10 cellular contexts compared by ENCODE assay signal in genomic region chr17:82214012-82214628, GRCh38. TPM values are rescaled to one million over a fixed set of nuclear protein-coding genes. Genes with fewer than 3 reads are reported as not detected.
A peak's percentile ranks its signal among the peaks of the same experiment; 100 is the strongest.
DNase-seq lines count a peak whose midpoint lies in the region; ATAC-seq, FAIRE-seq and TF ChIP-seq lines count a peak whose summit lies in the region.
"Had no signal": no experiment of that assay in that cellular context is flagged by ENCODE, and none has a peak within 500 bp of the region (broad histone marks: within the 10 kb centered on the region; RNA-seq: fewer than 3 reads in every experiment).

No MANE protein-coding gene starts in this region.

- TF ChIP-seq POLR2A in A549 (IDR thresholded peaks at IDR 0.05; ENCODE audit: low read length) (no peak), uterus (IDR thresholded peaks at IDR 0.05) (no peak), lower leg skin (IDR thresholded peaks at IDR 0.05) (no peak)

- peak overlapping the region in 7 of 8 donors; percentile 26 to 74 (median 53) for H3K4me3 Mint-ChIP-seq in CD4-positive, alpha-beta memory T cell
- peak overlapping the region; percentile 75 for H3K4me3 Mint-ChIP-seq in activated B cell treated with CpG ODN at 0.5 μM for 24 hours
- H3K4me3 Mint-ChIP-seq in mesothelial cell of epicardium: peak overlapping the region; percentile 60

- H3K4me3 ChIP-seq in A549 (no peak overlapping the region; the same call in 2 of the 3 replicates), uterus (no peak overlapping the region), lower leg skin (ENCODE audit: low read depth, poor library complexity, severe bottlenecking) (no peak overlapping the region)
- no peak overlapping the region for H3K4me3 ChIP-seq in CD4-positive, alpha-beta memory T cell (ENCODE audit: low read length in 2 of 2)

- no peaks in the 10 kb centered on the region for H3K9me3 Mint-ChIP-seq in CD4-positive, alpha-beta memory T cell
- H3K9me3 Mint-ChIP-seq in activated B cell treated with CpG ODN at 0.5 μM for 24 hours (no peaks in the 10 kb centered on the region), mesothelial cell of epicardium (no peaks in the 10 kb centered on the region)

- no peak for FAIRE-seq in A549 (lab: Jason Lieb, UNC)

- no peaks in the 10 kb centered on the region for H3K27me3 ChIP-seq in CD4-positive, alpha-beta memory T cell (ENCODE audit: insufficient read depth, low read length)
- no peaks in the 10 kb centered on the region for H3K27me3 ChIP-seq in uterus
- H3K27me3 ChIP-seq: left lung had no signal

- POLR2A ChIA-PET in A549 (lab: Yijun Ruan, JAX) (interaction anchor here (1.6 kb wide), 1 partner anchor 15 kb away, joined by 5 read pairs; the partner anchor contains the start of gene SLC16A3), activated B cell treated with CpG ODN at 0.5 μM for 24 hours (lab: Charles Lee) (interaction anchor here (0.5 to 8.1 kb wide), 8 partner anchors 8 to 382 kb away, joined by 3 to 60 read pairs (median 7); partner anchors contain the start of gene SLC16A3)
- POLR2A ChIA-PET in CD4-positive, alpha-beta memory T cell (lab: Charles Lee; ENCODE audit: partially characterized antibody): interaction anchor here (1.2 to 4.4 kb wide), 8 partner anchors 9 to 184 kb away, joined by 3 to 22 read pairs (median 6); partner anchors contain the start of gene SLC16A3

- H3K4me2 ChIP-seq in A549: peak overlapping the region; percentile 93

- TF ChIP-seq RAD21 in A549 (conservative IDR thresholded peaks at IDR 0.05 in 1 of 2, IDR thresholded peaks at IDR 0.05 in 1 of 2): no peak

- no peak for DNase-seq in A549 (ENCODE audit: low read depth in 1 of 2, low spot score in 1 of 2)
- no peak for DNase-seq in CD4-positive, alpha-beta memory T cell
- no peak for DNase-seq in activated B cell treated with CpG ODN at 0.5 μM for 24 hours
- no peak for DNase-seq in mesothelial cell of epicardium (ENCODE audit: low spot score in 2 of 2, unreplicated experiment in 2 of 2)
- no peak for DNase-seq in kidney tubule cell (ENCODE audit: low spot score)
- DNase-seq in uterus: no peak
- DNase-seq in lower leg skin (ENCODE audit: low spot score in 2 of 2): no peak
- DNase-seq: NCI-H1436 had no signal

- 92% methylated on average over 10 of the region's 11 CpGs for WGBS in A549 (ENCODE audit: missing lambda C conversion rate)
- WGBS in lower leg skin, 2 donors: 91 to 92% methylated on average over 9 to 10 of the region's 11 CpGs

- H3K27ac Mint-ChIP-seq in CD4-positive, alpha-beta memory T cell: peak overlapping the region; percentile 36 to 91 (median 81)
- H3K27ac Mint-ChIP-seq in activated B cell treated with CpG ODN at 0.5 μM for 24 hours (peak overlapping the region; percentile 63), mesothelial cell of epicardium (no peak overlapping the region)

- H3K36me3 ChIP-seq in CD4-positive, alpha-beta memory T cell (ENCODE audit: insufficient read depth, low read length): no peaks in the 10 kb centered on the region
- H3K36me3 ChIP-seq in uterus: no peaks in the 10 kb centered on the region
- H3K36me3 ChIP-seq: left lung had no signal

- no peaks in the 10 kb centered on the region for H3K27me3 Mint-ChIP-seq in CD4-positive, alpha-beta memory T cell
- H3K27me3 Mint-ChIP-seq in activated B cell treated with CpG ODN at 0.5 μM for 24 hours (no peaks in the 10 kb centered on the region), mesothelial cell of epicardium (ENCODE audit: low read depth) (no peaks in the 10 kb centered on the region)

- H3K36me3 Mint-ChIP-seq in CD4-positive, alpha-beta memory T cell: no peaks in the 10 kb centered on the region
- no peaks in the 10 kb centered on the region for H3K36me3 Mint-ChIP-seq in activated B cell treated with CpG ODN at 0.5 μM for 24 hours (ENCODE audit: low read depth)
- H3K36me3 Mint-ChIP-seq in mesothelial cell of epicardium: no peaks in the 10 kb centered on the region

- peaks cover 11 to 40% (median 28%) of the 10 kb centered on the region in 4 donors for H3K4me1 Mint-ChIP-seq in CD4-positive, alpha-beta memory T cell
- H3K4me1 Mint-ChIP-seq in activated B cell treated with CpG ODN at 0.5 μM for 24 hours (peaks cover 43% of the 10 kb centered on the region), mesothelial cell of epicardium (peaks cover 11% of the 10 kb centered on the region)

- H3K9me3 ChIP-seq in A549 (no peaks in the 10 kb centered on the region), uterus (no peaks in the 10 kb centered on the region)
- H3K9me3 ChIP-seq in CD4-positive, alpha-beta memory T cell (ENCODE audit: control insufficient read depth in 1 of 2, low read length in 2 of 2): no peaks in the 10 kb centered on the region
- H3K9me3 ChIP-seq: left lung had no signal

- peaks cover 63% of the 10 kb centered on the region for H3K4me1 ChIP-seq in A549
- H3K4me1 ChIP-seq in CD4-positive, alpha-beta memory T cell (ENCODE audit: insufficient read depth, low read length): peaks cover 49% of the 10 kb centered on the region
- H3K4me1 ChIP-seq in uterus: peaks cover 0 to 4% of the 10 kb centered on the region in 2 donors

- ATAC-seq in A549: no peak; a peak in 1 of 6 replicates
- ATAC-seq in activated B cell treated with CpG ODN at 0.5 μM for 24 hours (ENCODE audit: low read depth): no peak
- ATAC-seq in HG03159 (IDR thresholded peaks at IDR 0.05; ENCODE audit: unreplicated experiment): no peak

- TF ChIP-seq EP300 in A549 (IDR thresholded peaks at IDR 0.05): no peak

- TF ChIP-seq CTCF in A549 (IDR thresholded peaks at IDR 0.05): no peak
- TF ChIP-seq CTCF in activated B cell treated with CpG ODN at 0.5 μM for 24 hours (IDR thresholded peaks at IDR 0.05): no peak
- TF ChIP-seq CTCF in mesothelial cell of epicardium (IDR thresholded peaks at IDR 0.05; ENCODE audit: unreplicated experiment): no peak
- no peak for TF ChIP-seq CTCF in uterus (IDR thresholded peaks at IDR 0.05)
- TF ChIP-seq CTCF in lower leg skin (IDR thresholded peaks at IDR 0.05): no peak

- H3K27ac ChIP-seq in A549: peak overlapping the region; percentile 95 to 96
- H3K27ac ChIP-seq in CD4-positive, alpha-beta memory T cell (ENCODE audit: low read depth, low read length): no peak overlapping the region
- H3K27ac ChIP-seq in uterus: no peak overlapping the region

- CTCF ChIA-PET in A549 (lab: Yijun Ruan, JAX) (interaction anchor here (1.0 to 4.8 kb wide), 8 partner anchors 9 to 184 kb away, joined by 3 to 38 read pairs (median 5); partner anchors contain the start of gene SLC16A3), activated B cell treated with CpG ODN at 0.5 μM for 24 hours (lab: Charles Lee) (no interaction called here)
- CTCF ChIA-PET in CD4-positive, alpha-beta memory T cell (lab: Charles Lee; ENCODE audit: partially characterized antibody): interaction anchor here (1.9 to 3.0 kb wide), 2 partner anchors 8 to 22 kb away, joined by 8 to 10 read pairs; no protein-coding TSS in a partner anchor

- intact Hi-C loops in CD4-positive, alpha-beta memory T cell (cut with micrococcal nuclease): no loop called here
- intact Hi-C loops in activated B cell treated with CpG ODN at 0.5 μM for 24 hours (cut with micrococcal nuclease) (no loop called here), uterus (cut with DNase I; ENCODE audit: low total_unique reads) (no loop called here), lower leg skin (cut with DNase I; ENCODE audit: low total_unique reads) (no loop called here)

RNA-seq across cellular contexts. Expression of gene CCDC57, which starts 1.5 kb away (rescaled TPM):
- 16.6 and 18.5 TPM in 2 replicates for polyA plus RNA-seq in A549 (2011; rRNA removed)
- 24.3 and 29.0 TPM in 2 replicates for polyA plus RNA-seq in A549 (2012; cell fraction: cytosol; rRNA removed)
- 200 and 241 TPM in 2 replicates for polyA plus RNA-seq in A549 (2012; cell fraction: nucleus; rRNA removed)
- polyA plus RNA-seq in A549 (2017; fragmentation: RNase III; extraction: RNeasy Plus Mini Kit Qiagen cat#74134 plus additional on column Dnase treatment): 18.2 to 22.1 TPM (median 18.9 TPM) in 3 replicates
- 22.3 and 26.3 TPM in 2 replicates for polyA minus RNA-seq in A549 (2011; rRNA and poly(A)+ RNA removed)
- total RNA-seq in CD4-positive, alpha-beta memory T cell: 10 to 100 TPM; 80.5 to 88.7 TPM
- 10 to 100 TPM; 41.6 to 43.6 TPM for polyA plus RNA-seq in CD4-positive, alpha-beta memory T cell
- 56.6 TPM in 2 replicates for total RNA-seq in activated B cell treated with CpG ODN at 0.5 μM for 24 hours
- total RNA-seq in mesothelial cell of epicardium: 90.4 to 92.1 TPM (median 91.5 TPM) in 3 replicates
- 10 to 100 TPM in 2 of 4 donors, 1 to 10 TPM in 2; 4.4 to 88.2 (median 17.6) TPM for total RNA-seq in uterus
- total RNA-seq in lower leg skin: 10 to 100 TPM; 16.0 to 33.5 (median 31.5) TPM

RNA-seq across cellular contexts. Expression of gene SLC16A3, which starts 14.7 kb away (rescaled TPM):
- polyA plus RNA-seq in A549 (2011; rRNA removed) (28.6 and 40.0 TPM in 2 replicates), A549 (2017; fragmentation: RNase III; extraction: RNeasy Plus Mini Kit Qiagen cat#74134 plus additional on column Dnase treatment) (77.9 to 97.7 TPM (median 90.9 TPM) in 3 replicates)
- 53.6 and 113 TPM in 2 replicates for polyA plus RNA-seq in A549 (2012; cell fraction: cytosol; rRNA removed)
- 108 and 156 TPM in 2 replicates for polyA plus RNA-seq in A549 (2012; cell fraction: nucleus; rRNA removed)
- 31.5 TPM in 2 replicates for polyA minus RNA-seq in A549 (2011; rRNA and poly(A)+ RNA removed)
- total RNA-seq in CD4-positive, alpha-beta memory T cell: 10 to 100 TPM; 30.3 to 31.4 TPM
- 1 to 10 TPM; 1.4 to 5.6 TPM for polyA plus RNA-seq in CD4-positive, alpha-beta memory T cell
- total RNA-seq in activated B cell treated with CpG ODN at 0.5 μM for 24 hours (24.6 and 26.5 TPM in 2 replicates), mesothelial cell of epicardium (62.0 to 68.8 TPM (median 67.3 TPM) in 3 replicates), uterus (10 to 100 TPM in 2 of 4 donors, 1 to 10 TPM in 2; 1.5 to 28.6 (median 12.2) TPM), lower leg skin (10 to 100 TPM; 10.0 to 18.5 (median 15.2) TPM)

RNA-seq across cellular contexts. Expression of gene CSNK1D, which starts 59.4 kb away (rescaled TPM):
- 130 and 139 TPM in 2 replicates for polyA plus RNA-seq in A549 (2011; rRNA removed)
- 182 and 192 TPM in 2 replicates for polyA plus RNA-seq in A549 (2012; cell fraction: cytosol; rRNA removed)
- 734 and 786 TPM in 2 replicates for polyA plus RNA-seq in A549 (2012; cell fraction: nucleus; rRNA removed)
- polyA plus RNA-seq in A549 (2017; fragmentation: RNase III; extraction: RNeasy Plus Mini Kit Qiagen cat#74134 plus additional on column Dnase treatment): 151 to 173 TPM (median 163 TPM) in 3 replicates
- polyA minus RNA-seq in A549 (2011; rRNA and poly(A)+ RNA removed): 105 and 128 TPM in 2 replicates
- 100 to 1,000 TPM; 182 TPM for total RNA-seq in CD4-positive, alpha-beta memory T cell
- polyA plus RNA-seq in CD4-positive, alpha-beta memory T cell: 10 to 100 TPM; 31.6 to 77.2 TPM
- total RNA-seq in activated B cell treated with CpG ODN at 0.5 μM for 24 hours: 147 and 170 TPM in 2 replicates
- 202 to 212 TPM (median 204 TPM) in 3 replicates for total RNA-seq in mesothelial cell of epicardium
- 100 to 1,000 TPM in 1 of 4 donors, 10 to 100 TPM in 3; 16.5 to 173 (median 44.6) TPM for total RNA-seq in uterus
- 10 to 100 TPM; 46.0 to 88.4 (median 56.4) TPM for total RNA-seq in lower leg skin

Comparison
In these comparisons a context has a peak if more than half of its experiments do, and no peak if none do; other contexts are left out.
1. H3K27ac ChIP-seq: peak in A549 (2 of 2); none in CD4-positive, alpha-beta memory T cell (single experiment) and uterus (0 of 2).
2. Peak in every context shown above with its lines, with median percentiles within 50 percentile points of each other: H3K4me3 Mint-ChIP-seq.